In genomic region chr9:18990494-18990893, GRCh38 we compare ENCODE assay signal across 9 cellular contexts. TPM values are rescaled to one million over a fixed set of nuclear protein-coding genes. Genes with fewer than 3 reads are reported as not detected.
"Had no signal": no experiment of that assay in that cellular context is flagged by ENCODE, and none has a peak within 500 bp of the region (broad histone marks: within the 10 kb centered on the region; RNA-seq: fewer than 3 reads in every experiment).

No MANE protein-coding gene starts in this region.

- DNase-seq: GDM1, GF-D8 had no signal

- H3K4me3 ChIP-seq: GM12878 had no signal

- FAIRE-seq: G401.6, GM12878, GM12891, GM12892, GM18507, GM19239 had no signal

- ATAC-seq: GM12878 had no signal

RNA-seq across cellular contexts. Expression of gene SAXO1, which starts 42.5 kb away (rescaled TPM):
- total RNA-seq: G401, GM12878 had no signal
